ENCODE assay signal across 10 cellular contexts in the genomic region with DNA sequence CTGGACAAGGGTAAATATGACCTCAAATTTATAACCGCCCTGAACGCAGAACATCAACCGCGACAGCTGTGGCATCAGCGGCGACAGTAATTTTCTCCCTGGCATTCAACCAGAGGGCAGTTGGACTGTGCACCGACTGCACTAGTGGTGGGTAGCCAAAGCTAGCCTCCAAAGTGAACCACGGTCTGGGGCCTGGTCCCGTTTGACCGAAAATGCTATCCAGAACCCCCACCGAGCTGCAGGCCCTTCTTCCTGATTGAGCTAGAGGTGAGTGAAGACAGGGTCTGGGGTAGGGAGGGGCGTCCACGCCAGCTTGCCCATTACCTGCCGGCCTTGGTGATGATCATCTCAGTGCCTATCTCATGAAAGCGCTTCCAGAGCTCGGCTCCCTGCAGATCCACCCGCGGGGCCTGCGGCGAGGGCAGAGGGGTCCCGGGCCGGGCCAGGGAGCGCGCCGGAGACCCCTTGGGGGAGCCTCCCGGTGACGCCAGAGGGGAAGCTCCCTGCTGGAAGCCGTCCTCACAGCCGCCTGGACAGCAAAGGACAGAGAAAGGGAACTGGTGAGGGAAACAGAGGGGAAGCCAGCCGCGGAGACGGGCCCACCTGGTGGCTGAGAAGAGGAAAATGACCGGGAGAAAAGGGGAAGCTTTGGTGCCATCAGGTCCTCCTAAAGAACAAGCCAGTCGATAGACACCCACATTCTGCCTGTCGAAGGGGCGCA. TPM values are rescaled to one million over a fixed set of nuclear protein-coding genes. Genes with fewer than 3 reads are reported as not detected.
A peak's percentile ranks its signal among the peaks of the same experiment; 100 is the strongest.
DNase-seq lines count a peak whose midpoint lies in the region; ATAC-seq, FAIRE-seq and TF ChIP-seq lines count a peak whose summit lies in the region.
"Had no signal": no experiment of that assay in that cellular context is flagged by ENCODE, and none has a peak within 500 bp of the region (broad histone marks: within the 10 kb centered on the region; RNA-seq: fewer than 3 reads in every experiment).

No MANE protein-coding gene starts in this region.

- H3K27ac ChIP-seq in K562 (ENCODE audit: extremely low read depth, low read depth, low read length): peak overlapping the region; percentile 87

- WGBS in K562 (ENCODE audit: insufficient coverage, low coverage, missing lambda C conversion rate): 2% methylated on average over 25 of the region's 36 CpGs

- TF ChIP-seq RAD21 in K562 (CRISPR knock-in tag; conservative IDR thresholded peaks at IDR 0.05 in 1 of 2, IDR thresholded peaks at IDR 0.05 in 1 of 2): peak; percentile 11 to 49; a peak in 3 of 4 replicates

- peak; percentile 53 for ATAC-seq in K562

- H3K4me2 ChIP-seq in K562 (ENCODE audit: insufficient read depth, low read length): peak overlapping the region; percentile 92

- TF ChIP-seq POLR2A in K562 (conservative IDR thresholded peaks at IDR 0.05): no peak

- peak overlapping the region; percentile 91 for H3K4me3 Mint-ChIP-seq in type B pancreatic cell

- H3K9me1 ChIP-seq in K562 (ENCODE audit: control insufficient read depth, insufficient read depth, low read length): no peaks in the 10 kb centered on the region

- peak; percentile 42 for FAIRE-seq in K562 (lab: Jason Lieb, UNC)
- FAIRE-seq: A204.1 had no signal

- TF ChIP-seq EP300 in K562 (IDR thresholded peaks at IDR 0.05; ENCODE audit: low read length): no peak

- in situ Hi-C loops in K562 (cut with MboI): loop anchor here (25.0 kb wide), 2 partner anchors 875 to 1925 kb away; no protein-coding TSS in a partner anchor

- H3K4me1 Mint-ChIP-seq in type B pancreatic cell (ENCODE audit: unreplicated experiment): peaks cover 5% of the 10 kb centered on the region

- H3K9me3 Mint-ChIP-seq in type B pancreatic cell: no peaks in the 10 kb centered on the region

- H3K27me3 Mint-ChIP-seq in type B pancreatic cell: peaks cover 89% of the 10 kb centered on the region

- H3K36me3 ChIP-seq in K562 (ENCODE audit: control insufficient read depth, insufficient read depth, low read length): peaks cover 26% of the 10 kb centered on the region; the same call in 1 of the 3 replicates

- POLR2A ChIA-PET in K562 (lab: Yijun Ruan, JAX): interaction anchor here (0.7 to 4.3 kb wide), 6 partner anchors 9 to 883 kb away, joined by 3 to 35 read pairs (median 4); no protein-coding TSS in a partner anchor

- no TSS peak for BruUV-seq in K562 (replicated peaks; lab: Mats Ljungman, UMichigan)

- H3K79me2 ChIP-seq in K562 (ENCODE audit: control insufficient read depth, insufficient read depth, low read length): peaks cover 57% of the 10 kb centered on the region

- H3K9me3 ChIP-seq in K562 (replicated peaks; ENCODE audit: control insufficient read depth, insufficient read depth, low read depth, low read length): no peaks in the 10 kb centered on the region

- H3K9ac ChIP-seq in K562 (ENCODE audit: insufficient read depth in 1 of 2, low read depth in 2 of 2, low read length in 2 of 2): peak overlapping the region; percentile 86 to 97

- no peaks in the 10 kb centered on the region for H3K27me3 ChIP-seq in K562 (ENCODE audit: control insufficient read depth in 2 of 2, insufficient read depth in 2 of 2, low read length in 2 of 2)

- H3K4me3 ChIP-seq in K562: peak overlapping the region; percentile 78

- no peaks in the 10 kb centered on the region for H4K20me1 ChIP-seq in K562 (replicated peaks; ENCODE audit: control insufficient read depth, insufficient read depth, low read length)

- H3K27ac Mint-ChIP-seq in type B pancreatic cell: no peak overlapping the region

- DNase-seq in NCI-H510A treated with DMSO at 0.1 percent for 48 hours (lab: John Stamatoyannopoulos, UW) (peak; percentile 4), NCI-H510A (lab: John Stamatoyannopoulos, UW) (no peak), K562 (ENCODE audit: extremely low read depth in 1 of 4, low spot score in 3 of 4) (peak; percentile 49 to 68 (median 58)), islet precursor cell (peak; percentile 75), type B pancreatic cell (ENCODE audit: extremely low spot score, unreplicated experiment) (no peak), NOMO-1 treated with DMSO at 0.1 percent for 48 hours (lab: John Stamatoyannopoulos, UW; ENCODE audit: unreplicated experiment) (no peak), LoVo (ENCODE audit: low spot score) (no peak)
- no peak for DNase-seq in stimulated activated CD4-positive, alpha-beta T cell treated with anti-CD3 and anti-CD28 coated beads, Interleukin-4, amount 100 ng/mL, for 4 hours
- DNase-seq: MV-4-11 had no signal

- TF ChIP-seq CTCF in K562 (IDR thresholded peaks at IDR 0.05 in 2 of 3, conservative IDR thresholded peaks at IDR 0.05 in 1 of 3; ENCODE audit: insufficient read depth in 2 of 3, low read depth in 1 of 3, low read length in 3 of 3) (peak; percentile 13 to 47 (median 43); a peak in 3 of 6 replicates), type B pancreatic cell (conservative IDR thresholded peaks at IDR 0.05) (peak; percentile 19)

- H3K36me3 Mint-ChIP-seq in type B pancreatic cell: no peaks in the 10 kb centered on the region

- intact Hi-C loops in K562 (cut with micrococcal nuclease): loop anchor here (5.0 to 10.0 kb wide), 2 partner anchors 362 to 535 kb away; partner anchors contain the start of gene CEP162

- peaks cover 4 to 15% of the 10 kb centered on the region in 2 experiments; a peak in 3 of 5 replicates for H3K4me1 ChIP-seq in K562 (replicated peaks in 1 of 2; ENCODE audit: control insufficient read depth in 2 of 2, insufficient read depth in 2 of 2, low read length in 2 of 2)

- peak overlapping the region; percentile 97 for H2AFZ ChIP-seq in K562 (ENCODE audit: low read depth, low read length)

- CTCF ChIA-PET in K562 (lab: Yijun Ruan, JAX; ENCODE audit: low intra/inter-chr PET ratio): interaction anchor here (0.8 kb wide), 1 partner anchor 625 kb away, joined by 3 read pairs; no protein-coding TSS in a partner anchor

TF ChIP-seq in K562, 482 proteins besides CTCF, POLR2A, EP300 and RAD21 (continues in another document):
- TF ChIP-seq ZNF282 (CRISPR knock-in tag; IDR thresholded peaks at IDR 0.05) (no peak), ZNF408 (CRISPR knock-in tag; IDR thresholded peaks at IDR 0.05; ENCODE audit: low read depth) (no peak), FOXA3 (CRISPR knock-in tag; conservative IDR thresholded peaks at IDR 0.05 in 1 of 2, IDR thresholded peaks at IDR 0.05 in 1 of 2) (no peak), RAD51 (IDR thresholded peaks at IDR 0.05; ENCODE audit: borderline replicate concordance, low read depth) (no peak), RBFOX2 (IDR thresholded peaks at IDR 0.05; ENCODE audit: low read depth, low read length) (peak; percentile 29), KAT8 (IDR thresholded peaks at IDR 0.05; ENCODE audit: low read depth) (no peak), ZNF347 (CRISPR knock-in tag; IDR thresholded peaks at IDR 0.05; ENCODE audit: low read depth) (no peak), ZNF146 (CRISPR knock-in tag; IDR thresholded peaks at IDR 0.05; ENCODE audit: unreplicated experiment) (no peak)
- TF ChIP-seq, protein P1, sequence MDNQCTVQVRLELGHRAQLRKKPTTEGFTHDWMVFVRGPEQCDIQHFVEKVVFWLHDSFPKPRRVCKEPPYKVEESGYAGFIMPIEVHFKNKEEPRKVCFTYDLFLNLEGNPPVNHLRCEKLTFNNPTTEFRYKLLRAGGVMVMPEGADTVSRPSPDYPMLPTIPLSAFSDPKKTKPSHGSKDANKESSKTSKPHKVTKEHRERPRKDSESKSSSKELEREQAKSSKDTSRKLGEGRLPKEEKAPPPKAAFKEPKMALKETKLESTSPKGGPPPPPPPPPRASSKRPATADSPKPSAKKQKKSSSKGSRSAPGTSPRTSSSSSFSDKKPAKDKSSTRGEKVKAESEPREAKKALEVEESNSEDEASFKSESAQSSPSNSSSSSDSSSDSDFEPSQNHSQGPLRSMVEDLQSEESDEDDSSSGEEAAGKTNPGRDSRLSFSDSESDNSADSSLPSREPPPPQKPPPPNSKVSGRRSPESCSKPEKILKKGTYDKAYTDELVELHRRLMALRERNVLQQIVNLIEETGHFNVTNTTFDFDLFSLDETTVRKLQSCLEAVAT (IDR thresholded peaks at IDR 0.05): peak in 1 of 2 experiments; percentile 48; a peak in 1 of 4 replicates

RNA-seq across cellular contexts. Expression of gene TBX18, which starts 2.0 kb away (rescaled TPM):
- 48.3 and 55.1 TPM in 2 replicates for total RNA-seq in K562 (2011; cell fraction: chromatin; rRNA removed; ENCODE audit: low replicate concordance)
- total RNA-seq in K562 (2011; cell fraction: nucleolus; rRNA removed): 26.8 and 27.0 TPM in 2 replicates
- total RNA-seq in K562 (2011; cell fraction: nucleoplasm; rRNA removed): 29.4 and 61.1 TPM in 2 replicates
- total RNA-seq in K562 (2014; rRNA removed) (22.0 and 22.7 TPM in 2 replicates), K562 (2014; rRNA removed; fragmentation: Illumina TruSeq; extraction: Trizol) (18.3 and 21.1 TPM in 2 replicates), K562 (2015; rRNA removed; fragmentation: Illumina TruSeq; extraction: Trizol) (18.1 and 20.7 TPM in 2 replicates), K562 (2021) (28.0 and 32.9 TPM in 2 replicates), type B pancreatic cell (ENCODE audit: low replicate concordance) (8.2 and 9.4 TPM in 2 replicates)
- polyA plus RNA-seq in K562 (2011; rRNA removed) (36.1 and 41.4 TPM in 2 replicates), K562 (2014; fragmentation: Illumina TruSeq; extraction: Trizol) (17.6 and 22.8 TPM in 2 replicates), K562 (2014; fragmentation: Nextera tagmentation; extraction: Ambion mirVana) (1 to 10 TPM; 4.0 to 4.8 TPM), K562 (2014; rRNA removed) (19.2 and 26.8 TPM in 2 replicates)
- 32.0 and 43.8 TPM in 2 replicates for polyA plus RNA-seq in K562 (2011; cell fraction: cytosol; rRNA removed)
- 78.3 and 79.7 TPM in 2 replicates for polyA plus RNA-seq in K562 (2011; cell fraction: nucleus; rRNA removed)
- polyA plus RNA-seq in K562 (2012): 18.2 and 18.7 TPM in 2 replicates
- 71.1 and 83.2 TPM in 2 replicates for polyA minus RNA-seq in K562 (2011; rRNA and poly(A)+ RNA removed)
- polyA minus RNA-seq in K562 (2011; cell fraction: cytosol; rRNA and poly(A)+ RNA removed): 24.1 and 25.9 TPM in 2 replicates
- 79.0 and 112 TPM in 2 replicates for polyA minus RNA-seq in K562 (2011; cell fraction: nucleus; rRNA and poly(A)+ RNA removed)

Comparison
In these comparisons a context has a peak if more than half of its experiments do, and no peak if none do; other contexts are left out.
1. DNase-seq: peak in NCI-H510A treated with DMSO at 0.1 percent for 48 hours (single experiment), K562 (4 of 4) and islet precursor cell (single experiment); none in NCI-H510A (single experiment), type B pancreatic cell (single experiment), NOMO-1 treated with DMSO at 0.1 percent for 48 hours (single experiment), stimulated activated CD4-positive, alpha-beta T cell treated with anti-CD3 and anti-CD28 coated beads, Interleukin-4, amount 100 ng/mL, for 4 hours (0 of 2) and LoVo (single experiment).